Comparison of ENCODE assay signal across 8 cellular contexts in genomic region chr9:76395381-76395780, GRCh38. TPM values are rescaled to one million over a fixed set of nuclear protein-coding genes. Genes with fewer than 3 reads are reported as not detected.
DNase-seq lines count a peak whose midpoint lies in the region; ATAC-seq and TF ChIP-seq lines count a peak whose summit lies in the region.

No MANE protein-coding gene starts in this region.

- POLR2A ChIA-PET in CD4-positive, alpha-beta memory T cell (lab: Charles Lee; ENCODE audit: partially characterized antibody), result interaction anchor here (1.0 to 2.3 kb wide), 6 partner anchors 10 to 782 kb away, joined by 4 to 12 read pairs (median 6); partner anchors contain the start of genes PCSK5 and VPS13A

- H3K36me3 ChIP-seq in CD4-positive, alpha-beta memory T cell (ENCODE audit: insufficient read depth, low read length), result no peaks in the 10 kb centered on the region
- no peaks in the 10 kb centered on the region for H3K36me3 ChIP-seq in osteoblast (ENCODE audit: insufficient read depth, low read length)

- no peak for TF ChIP-seq CTCF in osteoblast (IDR thresholded peaks at IDR 0.05; ENCODE audit: extremely low read depth, low read depth, low read length)

- H3K27ac ChIP-seq in CD4-positive, alpha-beta memory T cell (ENCODE audit: low read depth, low read length), result peak overlapping the region; percentile 79
- peak overlapping the region; percentile 92 for H3K27ac ChIP-seq in osteoblast (ENCODE audit: low read depth, low read length)

- peak overlapping the region; percentile 60 for H2AFZ ChIP-seq in osteoblast (ENCODE audit: low read length)

- CTCF ChIA-PET in CD4-positive, alpha-beta memory T cell (lab: Charles Lee; ENCODE audit: partially characterized antibody), result interaction anchor here (1.1 to 3.9 kb wide), 9 partner anchors 8 to 308 kb away, joined by 3 to 29 read pairs (median 9); no protein-coding TSS in a partner anchor

- H3K79me2 ChIP-seq in osteoblast (ENCODE audit: insufficient read depth, low read length), result peaks cover 32% of the 10 kb centered on the region

- peak overlapping the region; percentile 95 for H3K4me2 ChIP-seq in osteoblast (ENCODE audit: insufficient read depth, low read length)

- peak overlapping the region; percentile 64 to 96 (median 87) for H3K27ac Mint-ChIP-seq in CD4-positive, alpha-beta memory T cell
- H3K27ac Mint-ChIP-seq in effector memory CD8-positive, alpha-beta T cell, result peak overlapping the region; percentile 98 to 99

- no peaks in the 10 kb centered on the region for H4K20me1 ChIP-seq in osteoblast (ENCODE audit: insufficient read depth, low read length)

- no peak for ATAC-seq in effector memory CD8-positive, alpha-beta T cell (replicated peaks)
- ATAC-seq in HG03135 (IDR thresholded peaks at IDR 0.05; ENCODE audit: unreplicated experiment) (no peak), HG03565 (IDR thresholded peaks at IDR 0.05; ENCODE audit: unreplicated experiment) (no peak)

- peaks cover 0 to 2% (median 0%) of the 10 kb centered on the region in 8 donors for H3K9me3 Mint-ChIP-seq in CD4-positive, alpha-beta memory T cell
- no peaks in the 10 kb centered on the region for H3K9me3 Mint-ChIP-seq in effector memory CD8-positive, alpha-beta T cell

- no peaks in the 10 kb centered on the region for H3K27me3 ChIP-seq in CD4-positive, alpha-beta memory T cell (ENCODE audit: insufficient read depth, low read length)
- no peaks in the 10 kb centered on the region for H3K27me3 ChIP-seq in osteoblast (ENCODE audit: insufficient read depth, low read length)

- H3K4me1 Mint-ChIP-seq in CD4-positive, alpha-beta memory T cell, result peaks cover 14 to 38% (median 25%) of the 10 kb centered on the region in 4 donors
- H3K4me1 Mint-ChIP-seq in effector memory CD8-positive, alpha-beta T cell (ENCODE audit: low read depth in 2 of 2), result peaks cover 17 to 28% of the 10 kb centered on the region in 2 donors

- H3K36me3 Mint-ChIP-seq in CD4-positive, alpha-beta memory T cell, result peaks cover 8 to 14% of the 10 kb centered on the region in 2 donors
- peaks cover 10% of the 10 kb centered on the region for H3K36me3 Mint-ChIP-seq in effector memory CD8-positive, alpha-beta T cell (ENCODE audit: insufficient read depth)

- H3K4me1 ChIP-seq in CD4-positive, alpha-beta memory T cell (ENCODE audit: insufficient read depth, low read length), result peaks cover 25% of the 10 kb centered on the region
- peaks cover 6% of the 10 kb centered on the region for H3K4me1 ChIP-seq in osteoblast (ENCODE audit: insufficient read depth, low read length)

- no peak for DNase-seq in CD4-positive, alpha-beta memory T cell
- DNase-seq in MV-4-11 (lab: John Stamatoyannopoulos, UW), result peak; percentile 74
- no peak for DNase-seq in effector memory CD8-positive, alpha-beta T cell
- DNase-seq in osteoblast (ENCODE audit: insufficient read length, low spot score, missing footprints), result no peak
- no peak for DNase-seq in AG20443 (ENCODE audit: low spot score)
- DNase-seq in HT-29 (ENCODE audit: low spot score), result no peak

- peak overlapping the region in 1 of 2 donors; percentile 72 for H3K4me3 ChIP-seq in CD4-positive, alpha-beta memory T cell (ENCODE audit: low read length in 2 of 2)
- no peak overlapping the region for H3K4me3 ChIP-seq in osteoblast (ENCODE audit: insufficient read depth, low read length)

- intact Hi-C loops in CD4-positive, alpha-beta memory T cell (cut with micrococcal nuclease), result loop anchor here (2.0 to 10.0 kb wide), 3 partner anchors 19 to 1371 kb away; partner anchors contain the start of gene CARNMT1

- H3K9me3 ChIP-seq in CD4-positive, alpha-beta memory T cell (ENCODE audit: control insufficient read depth in 1 of 2, low read length in 2 of 2), result no peaks in the 10 kb centered on the region
- no peaks in the 10 kb centered on the region for H3K9me3 ChIP-seq in osteoblast (ENCODE audit: low read depth, low read length)

- H3K4me3 Mint-ChIP-seq in CD4-positive, alpha-beta memory T cell, result peak overlapping the region; percentile 56 to 98 (median 92)
- peak overlapping the region; percentile 96 to 99 for H3K4me3 Mint-ChIP-seq in effector memory CD8-positive, alpha-beta T cell

- H3K27me3 Mint-ChIP-seq in CD4-positive, alpha-beta memory T cell, result no peaks in the 10 kb centered on the region
- no peaks in the 10 kb centered on the region for H3K27me3 Mint-ChIP-seq in effector memory CD8-positive, alpha-beta T cell

RNA-seq across cellular contexts. Expression of gene RFK, which starts 1.2 kb away (rescaled TPM):
- 10 to 100 TPM; 13.5 to 16.8 TPM for total RNA-seq in CD4-positive, alpha-beta memory T cell
- 10 to 100 TPM; 28.4 to 42.9 TPM for polyA plus RNA-seq in CD4-positive, alpha-beta memory T cell
- total RNA-seq in osteoblast, result 25.0 and 29.5 TPM in 2 replicates
- total RNA-seq in HT-29 (2014; rRNA removed; shearing (Covaris generic)), result 23.6 and 27.3 TPM in 2 replicates
